1 cellular context compared by ENCODE assay signal in genomic region chr15:66401130-66402021, GRCh38.
TF ChIP-seq lines count a peak whose summit lies in the region.

No MANE protein-coding gene starts in this region.

TF ChIP-seq in K562, 482 proteins besides CTCF, POLR2A, EP300 and RAD21:
- TF ChIP-seq PML (IDR thresholded peaks at IDR 0.05; ENCODE audit: low read length), result no peak
- peak; percentile 7 for TF ChIP-seq SP2 (IDR thresholded peaks at IDR 0.05; ENCODE audit: extremely low read depth, low read depth, low read length, poor library complexity, severe bottlenecking)
